In the genomic region with DNA sequence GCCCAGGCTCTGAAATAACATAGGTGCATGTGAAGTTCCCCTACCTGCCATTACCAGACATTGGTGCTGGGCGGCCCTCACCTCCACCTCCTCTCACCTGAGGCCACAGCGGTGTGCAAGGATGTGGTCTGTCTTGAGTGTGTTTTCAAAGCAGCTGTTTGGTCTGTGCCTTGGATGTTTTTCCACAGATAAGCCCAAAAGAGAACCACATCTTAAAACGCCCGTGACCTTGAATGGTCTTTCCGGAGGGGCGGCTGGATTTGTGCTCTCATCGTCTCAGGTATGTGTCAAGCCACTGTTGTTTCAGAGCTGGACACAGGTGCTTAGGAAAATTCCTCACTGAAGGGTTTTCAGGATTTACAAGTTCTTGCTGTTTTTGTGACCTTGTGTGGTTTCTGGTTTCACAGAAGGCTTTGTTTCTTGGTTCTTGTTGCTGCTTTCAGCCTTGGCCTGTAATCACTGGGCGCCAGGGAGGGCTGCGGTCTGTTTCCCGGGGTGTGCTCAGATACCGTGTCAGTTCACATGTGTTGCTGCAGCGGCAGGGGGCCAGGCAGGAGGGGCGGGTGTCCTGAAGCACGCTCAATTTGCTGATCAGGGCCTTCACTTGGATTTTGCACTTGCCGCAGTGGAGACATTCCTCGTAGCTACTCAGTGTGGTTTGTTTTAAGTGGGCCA, we compare ENCODE assay signal across 8 cellular contexts.
DNase-seq lines count a peak whose midpoint lies in the region; ATAC-seq and TF ChIP-seq lines count a peak whose summit lies in the region.

No MANE protein-coding gene starts in this region.

- H3K27ac Mint-ChIP-seq in T-cell = peak overlapping the region; percentile 63 to 75
- peak overlapping the region; percentile 70 for H3K27ac Mint-ChIP-seq in glutamatergic neuron (ENCODE audit: unreplicated experiment)
- no peak overlapping the region for H3K27ac Mint-ChIP-seq in stimulated activated effector memory CD8-positive, alpha-beta T cell treated with anti-CD3 and anti-CD28 coated beads, Interleukin-12 subunit alpha, Interleukin-12 subunit beta, amount 100 ng/mL, for 72 hours

- ATAC-seq in GM18505 (IDR thresholded peaks at IDR 0.05; ENCODE audit: unreplicated experiment) = peak; percentile 87
- ATAC-seq in HG02870 (IDR thresholded peaks at IDR 0.05; ENCODE audit: unreplicated experiment) = peak; percentile 75
- ATAC-seq in T-cell (replicated peaks in 1 of 4) = peak; percentile 35 to 70 (median 58)
- peak; percentile 44 for ATAC-seq in stimulated activated effector memory CD8-positive, alpha-beta T cell treated with anti-CD3 and anti-CD28 coated beads, Interleukin-12 subunit alpha, Interleukin-12 subunit beta, amount 100 ng/mL, for 72 hours

- H3K27me3 Mint-ChIP-seq in T-cell = peaks cover 0 to 1% of the 10 kb centered on the region in 2 donors
- H3K27me3 Mint-ChIP-seq in glutamatergic neuron (ENCODE audit: unreplicated experiment) = peaks cover 8% of the 10 kb centered on the region

- CTCF ChIA-PET in T-cell (lab: Charles Lee) = interaction anchor here in 1 of 2 donors (0.6 to 1.2 kb wide), 2 partner anchors 28 to 106 kb away, joined by 3 to 4 read pairs; no protein-coding TSS in a partner anchor

- peaks cover 51 to 56% (median 54%) of the 10 kb centered on the region in 3 donors for H3K4me1 Mint-ChIP-seq in T-cell
- peaks cover 27% of the 10 kb centered on the region for H3K4me1 Mint-ChIP-seq in glutamatergic neuron (ENCODE audit: low read depth, unreplicated experiment)
- peaks cover 30% of the 10 kb centered on the region for H3K4me1 Mint-ChIP-seq in stimulated activated effector memory CD8-positive, alpha-beta T cell treated with anti-CD3 and anti-CD28 coated beads, Interleukin-12 subunit alpha, Interleukin-12 subunit beta, amount 100 ng/mL, for 72 hours

- H3K36me3 Mint-ChIP-seq in T-cell (no peaks in the 10 kb centered on the region), glutamatergic neuron (ENCODE audit: unreplicated experiment) (no peaks in the 10 kb centered on the region)
- no peaks in the 10 kb centered on the region for H3K36me3 Mint-ChIP-seq in stimulated activated effector memory CD8-positive, alpha-beta T cell treated with anti-CD3 and anti-CD28 coated beads, Interleukin-12 subunit alpha, Interleukin-12 subunit beta, amount 100 ng/mL, for 72 hours

- TF ChIP-seq CTCF in glutamatergic neuron (IDR thresholded peaks at IDR 0.05; ENCODE audit: partially characterized antibody, unreplicated experiment) = no peak

- H3K4me3 Mint-ChIP-seq in T-cell (peak overlapping the region; percentile 21 to 74 (median 41)), glutamatergic neuron (ENCODE audit: unreplicated experiment) (no peak overlapping the region)
- H3K4me3 Mint-ChIP-seq in stimulated activated effector memory CD8-positive, alpha-beta T cell treated with anti-CD3 and anti-CD28 coated beads, Interleukin-12 subunit alpha, Interleukin-12 subunit beta, amount 100 ng/mL, for 72 hours = peak overlapping the region; percentile 23

- H3K9me3 Mint-ChIP-seq in T-cell (no peaks in the 10 kb centered on the region), glutamatergic neuron (ENCODE audit: unreplicated experiment) (peaks cover 8% of the 10 kb centered on the region)
- H3K9me3 Mint-ChIP-seq in stimulated activated effector memory CD8-positive, alpha-beta T cell treated with anti-CD3 and anti-CD28 coated beads, Interleukin-12 subunit alpha, Interleukin-12 subunit beta, amount 100 ng/mL, for 72 hours = no peaks in the 10 kb centered on the region

- POLR2A ChIA-PET in T-cell (lab: Charles Lee) = no interaction called here

- DNase-seq in T-cell = peak in 22 of 34 experiments; percentile 10 to 40 (median 18)
- no peak for DNase-seq in glutamatergic neuron
- DNase-seq in stimulated activated effector memory CD8-positive, alpha-beta T cell treated with anti-CD3 and anti-CD28 coated beads, Interleukin-12 subunit alpha, Interleukin-12 subunit beta, amount 100 ng/mL, for 72 hours (ENCODE audit: low spot score in 2 of 2) = no peak
- DNase-seq in NCI-H146 (lab: John Stamatoyannopoulos, UW) = no peak
- DNase-seq in D341Med (ENCODE audit: low spot score) = no peak
- DNase-seq in NCI-H345 treated with DMSO at 0.1 percent for 48 hours (lab: John Stamatoyannopoulos, UW; ENCODE audit: unreplicated experiment) = no peak

- no peak for TF ChIP-seq POLR2A in GM18505 (IDR thresholded peaks at IDR 0.05; ENCODE audit: borderline replicate concordance, extremely low read depth, insufficient read depth, insufficient read length)

Comparison
In these comparisons a context has a peak if more than half of its experiments do, and no peak if none do; other contexts are left out.
1. DNase-seq: peak in T-cell (22 of 34); none in glutamatergic neuron (single experiment), stimulated activated effector memory CD8-positive, alpha-beta T cell treated with anti-CD3 and anti-CD28 coated beads, Interleukin-12 subunit alpha, Interleukin-12 subunit beta, amount 100 ng/mL, for 72 hours (0 of 2), NCI-H146 (single experiment), D341Med (single experiment) and NCI-H345 treated with DMSO at 0.1 percent for 48 hours (single experiment).
2. Peak in every context shown above with its lines, with median percentiles within 50 percentile points of each other: ATAC-seq.